In the genomic region with DNA sequence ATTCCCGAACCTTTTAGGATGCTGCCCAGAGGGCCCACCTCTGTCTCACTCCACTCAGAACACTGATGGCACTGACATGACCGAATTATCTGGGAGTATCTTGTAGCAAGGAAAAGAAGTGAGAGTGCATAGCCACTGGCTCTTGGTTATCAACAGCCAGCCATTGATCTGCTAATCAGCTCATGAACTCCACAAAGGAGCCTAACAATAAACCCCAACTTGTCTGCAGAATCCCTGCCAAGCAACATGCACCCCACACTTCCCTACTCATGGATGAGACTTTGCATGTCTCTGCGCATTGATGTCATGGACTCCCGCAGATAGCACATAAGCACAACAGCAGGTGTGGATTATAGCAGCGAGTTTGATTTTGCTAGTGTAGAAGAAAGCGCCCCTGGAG, we compare ENCODE assay signal across 29 cellular contexts.
"Had no signal": no experiment of that assay in that cellular context is flagged by ENCODE, and none has a peak within 500 bp of the region (broad histone marks: within the 10 kb centered on the region; RNA-seq: fewer than 3 reads in every experiment).

No MANE protein-coding gene starts in this region.

- DNase-seq: activated CD4-positive, alpha-beta T cell treated with anti-CD3 and anti-CD28 coated beads, Interleukin-2, amount 10 ng/mL, durations not matched to agents 24 days and 14 days; activated CD4-positive, alpha-beta T cell treated with anti-CD3 and anti-CD28 coated beads, Interleukin-2, amount 50 U/mL, for 4 hours; activated CD8-positive, alpha-beta T cell treated with anti-CD3 and anti-CD28 coated beads for 36 hours; activated effector memory CD4-positive, alpha-beta T cell treated with anti-CD3 and anti-CD28 coated beads, Interleukin-2, amount 50 U/mL, for 16 hours; activated naive CD4-positive, alpha-beta T cell; activated naive CD4-positive, alpha-beta T cell treated with anti-CD3 and anti-CD28 coated beads, Interleukin-2, amount 50 U/mL, for 16 hours; activated naive CD8-positive, alpha-beta T cell treated with anti-CD3 and anti-CD28 coated beads for 36 hours; activated T-cell treated with anti-CD3 and anti-CD28 coated beads, Interleukin-2, amount 50 U/mL, for 1 hour; activated T-cell treated with anti-CD3 and anti-CD28 coated beads, Interleukin-2, amount 50 U/mL, for 72 hours; amniotic stem cell; aorta; brain microvascular endothelial cell; central memory CD4-positive, alpha-beta T cell; NCI-H1092 treated with DMSO at 0.1 percent for 48 hours; NCI-H1436; NCI-H1694; NCI-H1930; NCI-H2081 treated with DMSO at 0.1 percent for 48 hours; NCI-H345; NCI-H524 treated with DMSO at 0.1 percent for 48 hours; NK-92 treated with Interleukin-12 subunit alpha and Interleukin-12 subunit beta, amount 100 ng/mL, for 24 hours; OCI-M1; Right ventricle myocardium superior; SJCRH30 had no signal

- ATAC-seq: activated CD8-positive, alpha-beta T cell treated with anti-CD3 and anti-CD28 coated beads for 36 hours; activated T-cell treated with anti-CD3 and anti-CD28 coated beads, Interleukin-2, amount 50 U/mL, for 72 hours; activated T-helper 17 cell treated with anti-CD3 and anti-CD28 coated beads, Interleukin-2, amount 50 U/mL, for 72 hours had no signal

- H3K27me3 Mint-ChIP-seq: activated CD4-positive, alpha-beta T cell treated with anti-CD3 and anti-CD28 coated beads, Interleukin-2, amount 10 ng/mL, durations not matched to agents 24 days and 14 days; activated CD8-positive, alpha-beta T cell treated with anti-CD3 and anti-CD28 coated beads for 36 hours; activated naive CD8-positive, alpha-beta T cell treated with anti-CD3 and anti-CD28 coated beads for 36 hours; activated T-helper 17 cell treated with anti-CD3 and anti-CD28 coated beads, Interleukin-2, amount 50 U/mL, for 72 hours had no signal

- H3K36me3 ChIP-seq: brain microvascular endothelial cell, SJCRH30 had no signal

- H3K27ac ChIP-seq: brain microvascular endothelial cell, KMS-11, SJCRH30, SK-N-MC had no signal

- H3K9ac ChIP-seq: KMS-11 had no signal

- H3K4me3 ChIP-seq: SJCRH30, SK-N-MC had no signal

- H3K27ac Mint-ChIP-seq: activated CD4-positive, alpha-beta T cell treated with anti-CD3 and anti-CD28 coated beads, Interleukin-2, amount 10 ng/mL, durations not matched to agents 24 days and 14 days; activated CD8-positive, alpha-beta T cell treated with anti-CD3 and anti-CD28 coated beads for 36 hours; activated naive CD8-positive, alpha-beta T cell treated with anti-CD3 and anti-CD28 coated beads for 36 hours; activated T-cell treated with anti-CD3 and anti-CD28 coated beads, Interleukin-2, amount 50 U/mL, for 72 hours; activated T-helper 17 cell treated with anti-CD3 and anti-CD28 coated beads, Interleukin-2, amount 50 U/mL, for 72 hours; T-helper 1 cell treated with Interleukin-12 subunit alpha and Interleukin-12 subunit beta and Interleukin-4 antibody, amounts not matched to agents 30 μg/mL and 1 μg/mL, for 36 hours; T-helper 2 cell treated with Interferon-gamma antibody and Interleukin-4, amounts not matched to agents 5 μg/mL and 100 μg/mL, for 36 hours had no signal

- H3K4me1 ChIP-seq: SJCRH30 had no signal

- H3K4me3 Mint-ChIP-seq: activated CD4-positive, alpha-beta T cell treated with anti-CD3 and anti-CD28 coated beads, Interleukin-2, amount 10 ng/mL, durations not matched to agents 24 days and 14 days; activated CD8-positive, alpha-beta T cell treated with anti-CD3 and anti-CD28 coated beads for 36 hours; activated naive CD8-positive, alpha-beta T cell treated with anti-CD3 and anti-CD28 coated beads for 36 hours; activated T-cell treated with anti-CD3 and anti-CD28 coated beads, Interleukin-2, amount 50 U/mL, for 72 hours; activated T-helper 17 cell treated with anti-CD3 and anti-CD28 coated beads, Interleukin-2, amount 50 U/mL, for 72 hours; T-helper 1 cell treated with Interleukin-12 subunit alpha and Interleukin-12 subunit beta and Interleukin-4 antibody, amounts not matched to agents 30 μg/mL and 1 μg/mL, for 36 hours; T-helper 2 cell treated with Interferon-gamma antibody and Interleukin-4, amounts not matched to agents 5 μg/mL and 100 μg/mL, for 36 hours had no signal

- H3K27me3 ChIP-seq: brain microvascular endothelial cell, SJCRH30 had no signal

- H3K4me1 Mint-ChIP-seq: activated CD4-positive, alpha-beta T cell treated with anti-CD3 and anti-CD28 coated beads, Interleukin-2, amount 10 ng/mL, durations not matched to agents 24 days and 14 days; activated naive CD8-positive, alpha-beta T cell treated with anti-CD3 and anti-CD28 coated beads for 36 hours; activated T-helper 17 cell treated with anti-CD3 and anti-CD28 coated beads, Interleukin-2, amount 50 U/mL, for 72 hours had no signal

- H3K9me3 ChIP-seq: SJCRH30 had no signal

- H3K36me3 Mint-ChIP-seq: activated naive CD8-positive, alpha-beta T cell treated with anti-CD3 and anti-CD28 coated beads for 36 hours had no signal
